ENCODE assay signal across 10 cellular contexts in genomic region chr2:7825591-7826312, GRCh38.
DNase-seq lines count a peak whose midpoint lies in the region; ATAC-seq, FAIRE-seq and TF ChIP-seq lines count a peak whose summit lies in the region.
"Had no signal": no experiment of that assay in that cellular context is flagged by ENCODE, and none has a peak within 500 bp of the region (broad histone marks: within the 10 kb centered on the region; RNA-seq: fewer than 3 reads in every experiment).

No MANE protein-coding gene starts in this region.

- POLR2A ChIA-PET in A549 (lab: Yijun Ruan, JAX) = interaction anchor here (1.0 kb wide), 1 partner anchor 856 kb away, joined by 3 read pairs; the partner anchor contains the start of gene ID2

- ATAC-seq in A549 (peak; percentile 87 to 92), GM21381 (IDR thresholded peaks at IDR 0.05; ENCODE audit: unreplicated experiment) (peak; percentile 88), GM19397 (IDR thresholded peaks at IDR 0.05; ENCODE audit: unreplicated experiment) (no peak)

- peaks cover 19% of the 10 kb centered on the region for H3K4me1 ChIP-seq in A549
- no peaks in the 10 kb centered on the region for H3K4me1 ChIP-seq in ovary (ENCODE audit: insufficient read depth)
- H3K4me1 ChIP-seq in Peyer's patch = no peaks in the 10 kb centered on the region

- DNase-seq in A549 (ENCODE audit: low read depth in 1 of 2, low spot score in 1 of 2) = peak; percentile 66 to 80
- peak; percentile 96 for DNase-seq in NCI-H226
- DNase-seq in fibroblast of pulmonary artery (ENCODE audit: low read depth) = peak; percentile 38
- no peak for DNase-seq in ovary
- no peak for DNase-seq in Peyer's patch
- DNase-seq in KG1 (lab: John Stamatoyannopoulos, UW) = no peak
- DNase-seq: DND-41, immature natural killer cell had no signal

- 6% methylated on average over 9 of the region's 9 CpGs for WGBS in A549 (ENCODE audit: missing lambda C conversion rate)
- 72 to 76% (median 74%) methylated on average over 9 of the region's 9 CpGs for WGBS in ovary, 3 donors

- H3K9me3 ChIP-seq in A549 (no peaks in the 10 kb centered on the region), ovary (no peaks in the 10 kb centered on the region), Peyer's patch (no peaks in the 10 kb centered on the region)

- H3K4me3 ChIP-seq in A549 (no peak overlapping the region), fibroblast of pulmonary artery (replicated peaks; ENCODE audit: low read depth, low read length) (no peak overlapping the region), ovary (no peak overlapping the region), Peyer's patch (no peak overlapping the region)

- TF ChIP-seq RAD21 in A549 (conservative IDR thresholded peaks at IDR 0.05 in 1 of 2, IDR thresholded peaks at IDR 0.05 in 1 of 2) = no peak; a peak in 1 of 5 replicates

- H3K27me3 ChIP-seq in ovary (no peaks in the 10 kb centered on the region), Peyer's patch (no peaks in the 10 kb centered on the region)

- TF ChIP-seq POLR2A in A549 (IDR thresholded peaks at IDR 0.05; ENCODE audit: low read length) (no peak), ovary (IDR thresholded peaks at IDR 0.05) (no peak), Peyer's patch (IDR thresholded peaks at IDR 0.05) (no peak)

- H3K4me2 ChIP-seq in A549 = peak overlapping the region; percentile 58

- H3K36me3 ChIP-seq in ovary = no peaks in the 10 kb centered on the region
- H3K36me3 ChIP-seq in Peyer's patch = no peaks in the 10 kb centered on the region

- CTCF ChIA-PET in A549 (lab: Yijun Ruan, JAX) = interaction anchor here (1.1 to 1.5 kb wide), 2 partner anchors 11 to 17 kb away, joined by 3 to 5 read pairs; no protein-coding TSS in a partner anchor

- intact Hi-C loops in ovary (cut with DNase I) = no loop called here

- FAIRE-seq in A549 (lab: Jason Lieb, UNC) = no peak

- TF ChIP-seq CTCF in A549 (IDR thresholded peaks at IDR 0.05) (no peak), fibroblast of pulmonary artery (IDR thresholded peaks at IDR 0.05; ENCODE audit: low read length, missing control alignments) (no peak), ovary (IDR thresholded peaks at IDR 0.05) (no peak), Peyer's patch (IDR thresholded peaks at IDR 0.05) (no peak)

- TF ChIP-seq EP300 in A549 (IDR thresholded peaks at IDR 0.05) = peak in 1 of 2 experiments; percentile 83; a peak in 2 of 5 replicates
- TF ChIP-seq EP300 in ovary (IDR thresholded peaks at IDR 0.05) = no peak

- H3K27ac ChIP-seq in A549 (peak overlapping the region; percentile 20 to 70; a peak in 5 of 6 replicates), ovary (no peak overlapping the region), Peyer's patch (no peak overlapping the region)

TF ChIP-seq in A549, 52 proteins besides CTCF, POLR2A, EP300 and RAD21:
- peak; percentile 73 for TF ChIP-seq JUNB (IDR thresholded peaks at IDR 0.05)
- no peak for TF ChIP-seq BHLHE40 (IDR thresholded peaks at IDR 0.05; ENCODE audit: low read depth, low read length)
- peak; percentile 59 for TF ChIP-seq MAX (IDR thresholded peaks at IDR 0.05)
- peak in 1 of 2 experiments; percentile 32; a peak in 1 of 4 replicates for TF ChIP-seq CEBPB (IDR thresholded peaks at IDR 0.05)
- no peak for TF ChIP-seq FOSL2 (IDR thresholded peaks at IDR 0.05)
- peak; percentile 64 for TF ChIP-seq FOSL2 (CRISPR knock-in tag; IDR thresholded peaks at IDR 0.05)
- peak; percentile 69; the same call in 1 of the 2 replicates for TF ChIP-seq GATA3 (IDR thresholded peaks at IDR 0.05; ENCODE audit: borderline replicate concordance)
- no peak for TF ChIP-seq NR3C1 (IDR thresholded peaks at IDR 0.05)
- peak in 1 of 2 experiments; percentile 77; a peak in 3 of 5 replicates for TF ChIP-seq JUN (IDR thresholded peaks at IDR 0.05)

Comparison
In these comparisons a context has a peak if more than half of its experiments do, and no peak if none do; other contexts are left out.
1. DNase-seq: peak in A549 (2 of 2), NCI-H226 (single experiment) and fibroblast of pulmonary artery (single experiment); none in ovary (0 of 5), Peyer's patch (0 of 3) and KG1 (single experiment).
2. H3K27ac ChIP-seq: peak in A549 (2 of 2); none in ovary (0 of 2) and Peyer's patch (0 of 4).